Comparison of ENCODE assay signal across 1 cellular context in the genomic region with DNA sequence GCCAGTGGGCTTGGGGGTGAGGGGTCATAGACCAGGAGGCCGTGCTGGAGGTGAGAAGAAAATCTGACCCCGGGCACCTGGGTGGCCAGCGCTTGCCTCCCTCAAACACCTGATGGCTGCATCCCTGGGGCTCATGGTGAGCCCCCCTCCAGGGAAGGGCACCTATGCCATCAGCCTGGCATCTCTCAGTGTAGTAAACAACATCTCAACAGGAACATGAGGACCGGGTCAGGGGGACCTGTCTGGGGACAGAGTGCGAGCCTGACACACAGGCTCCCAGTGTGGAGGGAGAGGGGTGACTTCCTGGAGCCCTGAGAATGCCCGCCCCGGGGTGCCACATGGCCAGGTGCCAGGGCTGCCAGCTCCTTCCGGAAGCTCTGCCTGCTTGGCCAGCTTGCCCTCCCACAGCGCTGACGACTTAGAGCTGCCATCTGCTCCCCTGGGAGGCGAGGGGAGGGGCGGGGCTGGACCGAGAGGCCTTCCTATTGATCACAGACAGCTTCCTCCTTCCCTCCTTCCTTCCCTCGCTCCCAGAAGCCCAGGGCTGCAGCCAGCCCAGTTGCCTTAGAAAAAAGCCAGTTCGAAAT.
TF ChIP-seq lines count a peak whose summit lies in the region.

No MANE protein-coding gene starts in this region.

TF ChIP-seq in GM23338, 12 proteins besides CTCF, POLR2A, EP300 and RAD21:
- TF ChIP-seq, protein P1, sequence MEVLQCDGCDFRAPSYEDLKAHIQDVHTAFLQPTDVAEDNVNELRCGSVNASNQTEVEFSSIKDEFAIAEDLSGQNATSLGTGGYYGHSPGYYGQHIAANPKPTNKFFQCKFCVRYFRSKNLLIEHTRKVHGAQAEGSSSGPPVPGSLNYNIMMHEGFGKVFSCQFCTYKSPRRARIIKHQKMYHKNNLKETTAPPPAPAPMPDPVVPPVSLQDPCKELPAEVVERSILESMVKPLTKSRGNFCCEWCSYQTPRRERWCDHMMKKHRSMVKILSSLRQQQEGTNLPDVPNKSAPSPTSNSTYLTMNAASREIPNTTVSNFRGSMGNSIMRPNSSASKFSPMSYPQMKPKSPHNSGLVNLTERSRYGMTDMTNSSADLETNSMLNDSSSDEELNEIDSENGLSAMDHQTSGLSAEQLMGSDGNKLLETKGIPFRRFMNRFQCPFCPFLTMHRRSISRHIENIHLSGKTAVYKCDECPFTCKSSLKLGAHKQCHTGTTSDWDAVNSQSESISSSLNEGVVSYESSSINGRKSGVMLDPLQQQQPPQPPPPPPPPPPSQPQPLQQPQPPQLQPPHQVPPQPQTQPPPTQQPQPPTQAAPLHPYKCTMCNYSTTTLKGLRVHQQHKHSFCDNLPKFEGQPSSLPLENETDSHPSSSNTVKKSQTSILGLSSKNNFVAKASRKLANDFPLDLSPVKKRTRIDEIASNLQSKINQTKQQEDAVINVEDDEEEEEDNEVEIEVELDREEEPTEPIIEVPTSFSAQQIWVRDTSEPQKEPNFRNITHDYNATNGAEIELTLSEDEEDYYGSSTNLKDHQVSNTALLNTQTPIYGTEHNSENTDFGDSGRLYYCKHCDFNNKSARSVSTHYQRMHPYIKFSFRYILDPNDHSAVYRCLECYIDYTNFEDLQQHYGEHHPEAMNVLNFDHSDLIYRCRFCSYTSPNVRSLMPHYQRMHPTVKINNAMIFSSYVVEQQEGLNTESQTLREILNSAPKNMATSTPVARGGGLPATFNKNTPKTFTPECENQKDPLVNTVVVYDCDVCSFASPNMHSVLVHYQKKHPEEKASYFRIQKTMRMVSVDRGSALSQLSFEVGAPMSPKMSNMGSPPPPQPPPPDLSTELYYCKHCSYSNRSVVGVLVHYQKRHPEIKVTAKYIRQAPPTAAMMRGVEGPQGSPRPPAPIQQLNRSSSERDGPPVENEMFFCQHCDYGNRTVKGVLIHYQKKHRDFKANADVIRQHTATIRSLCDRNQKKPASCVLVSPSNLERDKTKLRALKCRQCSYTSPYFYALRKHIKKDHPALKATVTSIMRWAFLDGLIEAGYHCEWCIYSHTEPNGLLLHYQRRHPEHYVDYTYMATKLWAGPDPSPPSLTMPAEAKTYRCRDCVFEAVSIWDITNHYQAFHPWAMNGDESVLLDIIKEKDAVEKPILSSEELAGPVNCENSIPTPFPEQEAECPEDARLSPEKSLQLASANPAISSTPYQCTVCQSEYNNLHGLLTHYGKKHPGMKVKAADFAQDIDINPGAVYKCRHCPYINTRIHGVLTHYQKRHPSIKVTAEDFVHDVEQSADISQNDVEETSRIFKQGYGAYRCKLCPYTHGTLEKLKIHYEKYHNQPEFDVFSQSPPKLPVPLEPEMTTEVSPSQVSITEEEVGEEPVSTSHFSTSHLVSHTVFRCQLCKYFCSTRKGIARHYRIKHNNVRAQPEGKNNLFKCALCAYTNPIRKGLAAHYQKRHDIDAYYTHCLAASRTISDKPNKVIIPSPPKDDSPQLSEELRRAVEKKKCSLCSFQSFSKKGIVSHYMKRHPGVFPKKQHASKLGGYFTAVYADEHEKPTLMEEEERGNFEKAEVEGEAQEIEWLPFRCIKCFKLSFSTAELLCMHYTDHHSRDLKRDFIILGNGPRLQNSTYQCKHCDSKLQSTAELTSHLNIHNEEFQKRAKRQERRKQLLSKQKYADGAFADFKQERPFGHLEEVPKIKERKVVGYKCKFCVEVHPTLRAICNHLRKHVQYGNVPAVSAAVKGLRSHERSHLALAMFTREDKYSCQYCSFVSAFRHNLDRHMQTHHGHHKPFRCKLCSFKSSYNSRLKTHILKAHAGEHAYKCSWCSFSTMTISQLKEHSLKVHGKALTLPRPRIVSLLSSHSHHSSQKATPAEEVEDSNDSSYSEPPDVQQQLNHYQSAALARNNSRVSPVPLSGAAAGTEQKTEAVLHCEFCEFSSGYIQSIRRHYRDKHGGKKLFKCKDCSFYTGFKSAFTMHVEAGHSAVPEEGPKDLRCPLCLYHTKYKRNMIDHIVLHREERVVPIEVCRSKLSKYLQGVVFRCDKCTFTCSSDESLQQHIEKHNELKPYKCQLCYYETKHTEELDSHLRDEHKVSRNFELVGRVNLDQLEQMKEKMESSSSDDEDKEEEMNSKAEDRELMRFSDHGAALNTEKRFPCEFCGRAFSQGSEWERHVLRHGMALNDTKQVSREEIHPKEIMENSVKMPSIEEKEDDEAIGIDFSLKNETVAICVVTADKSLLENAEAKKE (CRISPR knock-in tag; IDR thresholded peaks at IDR 0.05): no peak
- TF ChIP-seq EZH2 (IDR thresholded peaks at IDR 0.05; ENCODE audit: low read depth, unreplicated experiment) (no peak), ZNF331 (CRISPR knock-in tag; IDR thresholded peaks at IDR 0.05; ENCODE audit: low read depth) (no peak), POLR2AphosphoS5 (IDR thresholded peaks at IDR 0.05; ENCODE audit: low read depth) (no peak), STAT1 (IDR thresholded peaks at IDR 0.05; ENCODE audit: unreplicated experiment) (no peak), EZH2phosphoT487 (IDR thresholded peaks at IDR 0.05; ENCODE audit: unreplicated experiment) (no peak), ZNF114 (CRISPR knock-in tag; IDR thresholded peaks at IDR 0.05) (no peak), NANOG (IDR thresholded peaks at IDR 0.05; ENCODE audit: borderline replicate concordance) (no peak), JUNB (IDR thresholded peaks at IDR 0.05; ENCODE audit: unreplicated experiment) (no peak), CREB1 (CRISPR knock-in tag; IDR thresholded peaks at IDR 0.05; ENCODE audit: low read depth) (no peak)
- TF ChIP-seq, protein P2, sequence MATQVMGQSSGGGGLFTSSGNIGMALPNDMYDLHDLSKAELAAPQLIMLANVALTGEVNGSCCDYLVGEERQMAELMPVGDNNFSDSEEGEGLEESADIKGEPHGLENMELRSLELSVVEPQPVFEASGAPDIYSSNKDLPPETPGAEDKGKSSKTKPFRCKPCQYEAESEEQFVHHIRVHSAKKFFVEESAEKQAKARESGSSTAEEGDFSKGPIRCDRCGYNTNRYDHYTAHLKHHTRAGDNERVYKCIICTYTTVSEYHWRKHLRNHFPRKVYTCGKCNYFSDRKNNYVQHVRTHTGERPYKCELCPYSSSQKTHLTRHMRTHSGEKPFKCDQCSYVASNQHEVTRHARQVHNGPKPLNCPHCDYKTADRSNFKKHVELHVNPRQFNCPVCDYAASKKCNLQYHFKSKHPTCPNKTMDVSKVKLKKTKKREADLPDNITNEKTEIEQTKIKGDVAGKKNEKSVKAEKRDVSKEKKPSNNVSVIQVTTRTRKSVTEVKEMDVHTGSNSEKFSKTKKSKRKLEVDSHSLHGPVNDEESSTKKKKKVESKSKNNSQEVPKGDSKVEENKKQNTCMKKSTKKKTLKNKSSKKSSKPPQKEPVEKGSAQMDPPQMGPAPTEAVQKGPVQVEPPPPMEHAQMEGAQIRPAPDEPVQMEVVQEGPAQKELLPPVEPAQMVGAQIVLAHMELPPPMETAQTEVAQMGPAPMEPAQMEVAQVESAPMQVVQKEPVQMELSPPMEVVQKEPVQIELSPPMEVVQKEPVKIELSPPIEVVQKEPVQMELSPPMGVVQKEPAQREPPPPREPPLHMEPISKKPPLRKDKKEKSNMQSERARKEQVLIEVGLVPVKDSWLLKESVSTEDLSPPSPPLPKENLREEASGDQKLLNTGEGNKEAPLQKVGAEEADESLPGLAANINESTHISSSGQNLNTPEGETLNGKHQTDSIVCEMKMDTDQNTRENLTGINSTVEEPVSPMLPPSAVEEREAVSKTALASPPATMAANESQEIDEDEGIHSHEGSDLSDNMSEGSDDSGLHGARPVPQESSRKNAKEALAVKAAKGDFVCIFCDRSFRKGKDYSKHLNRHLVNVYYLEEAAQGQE (IDR thresholded peaks at IDR 0.05; ENCODE audit: unreplicated experiment): no peak
- TF ChIP-seq, protein P3, sequence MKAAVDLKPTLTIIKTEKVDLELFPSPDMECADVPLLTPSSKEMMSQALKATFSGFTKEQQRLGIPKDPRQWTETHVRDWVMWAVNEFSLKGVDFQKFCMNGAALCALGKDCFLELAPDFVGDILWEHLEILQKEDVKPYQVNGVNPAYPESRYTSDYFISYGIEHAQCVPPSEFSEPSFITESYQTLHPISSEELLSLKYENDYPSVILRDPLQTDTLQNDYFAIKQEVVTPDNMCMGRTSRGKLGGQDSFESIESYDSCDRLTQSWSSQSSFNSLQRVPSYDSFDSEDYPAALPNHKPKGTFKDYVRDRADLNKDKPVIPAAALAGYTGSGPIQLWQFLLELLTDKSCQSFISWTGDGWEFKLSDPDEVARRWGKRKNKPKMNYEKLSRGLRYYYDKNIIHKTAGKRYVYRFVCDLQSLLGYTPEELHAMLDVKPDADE (IDR thresholded peaks at IDR 0.05): no peak
